1 cellular context compared by ENCODE assay signal in the genomic region with DNA sequence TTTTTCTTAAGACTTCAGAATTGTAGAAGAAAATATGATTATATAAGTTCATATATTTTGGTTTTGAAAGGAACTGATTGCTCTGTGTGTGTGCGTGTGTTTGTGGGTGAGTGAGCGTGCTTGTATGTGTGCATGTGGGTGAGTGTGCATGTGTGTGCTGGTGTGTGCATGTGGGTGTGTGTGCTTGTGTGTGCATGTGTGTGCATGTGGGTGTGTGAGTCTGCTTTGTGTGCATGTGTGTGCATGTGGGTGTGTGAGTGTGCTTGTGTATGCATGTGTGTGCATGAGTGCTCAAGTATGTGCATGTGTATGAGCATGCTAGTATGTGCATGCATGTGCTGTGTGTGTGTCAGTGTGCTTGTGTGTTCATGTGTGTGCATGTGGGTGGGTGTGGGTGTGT.
TF ChIP-seq lines count a peak whose summit lies in the region.

No MANE protein-coding gene starts in this region.

TF ChIP-seq in GM12878, 131 proteins besides CTCF, POLR2A, EP300 and RAD21 (continued from another document):
- TF ChIP-seq, protein P1, sequence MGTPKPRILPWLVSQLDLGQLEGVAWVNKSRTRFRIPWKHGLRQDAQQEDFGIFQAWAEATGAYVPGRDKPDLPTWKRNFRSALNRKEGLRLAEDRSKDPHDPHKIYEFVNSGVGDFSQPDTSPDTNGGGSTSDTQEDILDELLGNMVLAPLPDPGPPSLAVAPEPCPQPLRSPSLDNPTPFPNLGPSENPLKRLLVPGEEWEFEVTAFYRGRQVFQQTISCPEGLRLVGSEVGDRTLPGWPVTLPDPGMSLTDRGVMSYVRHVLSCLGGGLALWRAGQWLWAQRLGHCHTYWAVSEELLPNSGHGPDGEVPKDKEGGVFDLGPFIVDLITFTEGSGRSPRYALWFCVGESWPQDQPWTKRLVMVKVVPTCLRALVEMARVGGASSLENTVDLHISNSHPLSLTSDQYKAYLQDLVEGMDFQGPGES (IDR thresholded peaks at IDR 0.05), result no peak
- TF ChIP-seq ZNF622 (IDR thresholded peaks at IDR 0.05) (no peak), CEBPZ (IDR thresholded peaks at IDR 0.05; ENCODE audit: low read depth, low read length) (no peak), ZNF687 (IDR thresholded peaks at IDR 0.05) (no peak)
